Comparison of ENCODE assay signal across 8 cellular contexts in the genomic region with DNA sequence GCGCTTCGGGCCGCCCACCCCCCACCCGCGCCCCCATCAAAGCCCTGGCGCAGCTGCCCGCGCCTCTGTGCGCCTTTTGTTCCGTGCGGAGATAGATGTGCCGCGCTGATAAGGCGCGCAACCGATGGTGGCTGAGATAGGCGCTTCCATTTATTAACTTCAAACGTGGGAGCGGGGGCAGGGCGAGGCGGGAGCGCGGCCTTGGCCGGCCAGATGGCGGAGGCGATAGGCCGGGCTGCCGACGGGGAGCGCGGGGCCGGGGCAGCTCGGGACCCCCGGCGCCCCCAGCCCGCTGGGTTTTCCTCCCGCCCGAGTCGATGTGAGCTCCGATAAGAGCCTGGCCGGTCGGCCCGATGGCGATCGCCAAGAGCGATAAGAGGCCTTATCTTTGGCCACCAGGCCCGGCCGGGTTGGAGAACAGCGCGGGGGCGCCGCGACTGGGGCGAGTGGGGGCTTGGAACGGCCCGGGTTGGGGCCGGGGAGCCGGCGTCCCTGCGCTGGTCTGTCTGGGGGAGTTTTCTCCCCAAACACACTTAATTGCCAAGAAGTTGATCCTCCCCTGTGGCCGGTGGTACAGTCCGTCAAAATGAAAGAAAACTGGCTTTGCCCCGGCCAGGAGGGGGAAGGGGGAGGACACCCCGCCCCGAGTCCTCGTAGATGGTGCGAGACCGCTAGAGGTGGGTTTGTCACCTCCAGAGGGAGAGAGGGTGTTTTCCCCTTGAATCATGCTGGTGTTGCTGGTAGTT. TPM values are rescaled to one million over a fixed set of nuclear protein-coding genes. Genes with fewer than 3 reads are reported as not detected.
DNase-seq lines count a peak whose midpoint lies in the region; ATAC-seq, FAIRE-seq and TF ChIP-seq lines count a peak whose summit lies in the region.

No MANE protein-coding gene starts in this region.

- CTCF ChIA-PET in T-cell (lab: Charles Lee), result no interaction called here

- H3K4me1 Mint-ChIP-seq in T-cell (peaks cover 42 to 53% (median 47%) of the 10 kb centered on the region in 3 donors), astrocyte (ENCODE audit: low read depth, unreplicated experiment) (peaks cover 4% of the 10 kb centered on the region)

- POLR2A ChIA-PET in T-cell (lab: Charles Lee), result no interaction called here

- peak overlapping the region; percentile 99 for H3K4me2 ChIP-seq in astrocyte (ENCODE audit: low read length)

- H3K79me2 ChIP-seq in astrocyte (ENCODE audit: insufficient read depth, low read length), result peaks cover 47% of the 10 kb centered on the region

- peak; percentile 56 for DNase-seq in ELF-1 (ENCODE audit: low read depth, low spot score)
- DNase-seq in HFF-Myc (ENCODE audit: extremely low read depth, low read depth), result no peak
- peak in 33 of 34 experiments; percentile 51 to 80 (median 67) for DNase-seq in T-cell
- peak; percentile 28 for DNase-seq in astrocyte (ENCODE audit: low read depth)
- peak; percentile 84 for DNase-seq in left kidney (ENCODE audit: low read depth, low spot score)
- peak in 2 of 3 experiments; percentile 50 to 60 for DNase-seq in stimulated activated CD4-positive, alpha-beta T cell treated with anti-CD3 and anti-CD28 coated beads, TNF-alpha, amount 100 ng/mL, for 4 hours (ENCODE audit: low read depth in 3 of 3)
- no peak for DNase-seq in NOMO-1 treated with dmso at 0.1 percent for 144 hours (lab: John Stamatoyannopoulos, UW; ENCODE audit: unreplicated experiment)

- H3K4me3 ChIP-seq in HFF-Myc (replicated peaks; ENCODE audit: low read depth, low read length), result peak overlapping the region; percentile 57
- peak overlapping the region; percentile 59 for H3K4me3 ChIP-seq in astrocyte (ENCODE audit: insufficient read depth, low read depth, low read length)

- peaks cover 40% of the 10 kb centered on the region for H3K4me1 ChIP-seq in astrocyte (ENCODE audit: insufficient read depth, low read length)

- H3K9me3 ChIP-seq in astrocyte (ENCODE audit: insufficient read depth, low read depth, low read length), result no peaks in the 10 kb centered on the region

- peaks cover 67% of the 10 kb centered on the region for H4K20me1 ChIP-seq in astrocyte (ENCODE audit: insufficient read depth, low read length)

- TF ChIP-seq CTCF in HFF-Myc (IDR thresholded peaks at IDR 0.05; ENCODE audit: low read depth, low read length, missing control alignments) (no peak), astrocyte (IDR thresholded peaks at IDR 0.05; ENCODE audit: insufficient read depth, low read depth, low read length) (no peak)

- H3K36me3 Mint-ChIP-seq in T-cell, result no peaks in the 10 kb centered on the region
- no peaks in the 10 kb centered on the region for H3K36me3 Mint-ChIP-seq in astrocyte (ENCODE audit: low read depth, unreplicated experiment)

- H3K27me3 ChIP-seq in astrocyte (ENCODE audit: insufficient read depth, low read length), result no peaks in the 10 kb centered on the region

- no peak overlapping the region for H3K27ac ChIP-seq in astrocyte (ENCODE audit: low read depth, low read length)

- H3K27me3 Mint-ChIP-seq in T-cell, result no peaks in the 10 kb centered on the region
- H3K27me3 Mint-ChIP-seq in astrocyte (ENCODE audit: low read depth, unreplicated experiment), result peaks cover 6% of the 10 kb centered on the region

- H3K27ac Mint-ChIP-seq in T-cell, result peak overlapping the region; percentile 85 to 92
- peak overlapping the region; percentile 18 for H3K27ac Mint-ChIP-seq in astrocyte (ENCODE audit: unreplicated experiment)

- peak in 2 of 4 experiments; percentile 6 to 19 for ATAC-seq in T-cell (replicated peaks in 1 of 4)
- no peak for ATAC-seq in HG03521 (IDR thresholded peaks at IDR 0.05; ENCODE audit: unreplicated experiment)

- peak overlapping the region; percentile 61 for H3K9ac ChIP-seq in astrocyte (ENCODE audit: low read length)

- peak overlapping the region; percentile 81 to 89 (median 82) for H3K4me3 Mint-ChIP-seq in T-cell
- peak overlapping the region; percentile 74 for H3K4me3 Mint-ChIP-seq in astrocyte (ENCODE audit: unreplicated experiment)

- H2AFZ ChIP-seq in astrocyte (ENCODE audit: low read depth, low read length), result no peak overlapping the region

- FAIRE-seq in astrocyte (lab: Jason Lieb, UNC), result no peak

- H3K36me3 ChIP-seq in astrocyte (ENCODE audit: insufficient read depth, low read length), result no peaks in the 10 kb centered on the region

- H3K9me3 Mint-ChIP-seq in T-cell (no peaks in the 10 kb centered on the region), astrocyte (ENCODE audit: unreplicated experiment) (no peaks in the 10 kb centered on the region)

RNA-seq across cellular contexts. Expression of gene ZFPM1, which starts 2.7 kb away (rescaled TPM):
- 10 to 100 TPM; 19.6 to 38.4 (median 33.1) TPM for total RNA-seq in T-cell
- total RNA-seq in astrocyte, result 8.0 and 8.6 TPM in 2 replicates

Comparison
In these comparisons a context has a peak if more than half of its experiments do, and no peak if none do; other contexts are left out.
1. DNase-seq: peak in ELF-1 (single experiment), T-cell (33 of 34), astrocyte (single experiment), left kidney (single experiment) and stimulated activated CD4-positive, alpha-beta T cell treated with anti-CD3 and anti-CD28 coated beads, TNF-alpha, amount 100 ng/mL, for 4 hours (2 of 3); none in HFF-Myc (single experiment) and NOMO-1 treated with dmso at 0.1 percent for 144 hours (single experiment).